8 cellular contexts compared by ENCODE assay signal in genomic region chr12:18158774-18159557, GRCh38.
DNase-seq lines count a peak whose midpoint lies in the region; ATAC-seq and TF ChIP-seq lines count a peak whose summit lies in the region.

No MANE protein-coding gene starts in this region.

- no peaks in the 10 kb centered on the region for H3K27me3 Mint-ChIP-seq in central memory CD8-positive, alpha-beta T cell
- H3K27me3 Mint-ChIP-seq in nephron (ENCODE audit: low read depth), result no peaks in the 10 kb centered on the region

- peak; percentile 32 to 59 (median 49) for TF ChIP-seq CTCF in nephron (IDR thresholded peaks at IDR 0.05; ENCODE audit: unreplicated experiment in 3 of 3)

- H3K9me3 Mint-ChIP-seq in central memory CD8-positive, alpha-beta T cell, result no peaks in the 10 kb centered on the region
- peaks cover 20% of the 10 kb centered on the region for H3K9me3 Mint-ChIP-seq in nephron

- peak; percentile 0 for DNase-seq in NK-92 treated with Interleukin-12 subunit alpha and Interleukin-12 subunit beta, amount 100 ng/mL, for 24 hours (lab: John Stamatoyannopoulos, UW)
- DNase-seq in NK-92 (lab: John Stamatoyannopoulos, UW; ENCODE audit: unreplicated experiment) (no peak), NCI-H1694 treated with DMSO at 0.1 percent for 48 hours (lab: John Stamatoyannopoulos, UW) (peak; percentile 31)
- no peak for DNase-seq in central memory CD8-positive, alpha-beta T cell (ENCODE audit: low spot score in 2 of 2)
- no peak for DNase-seq in activated CD8-positive, alpha-beta memory T cell treated with anti-CD3 and anti-CD28 coated beads, Interleukin-2, amount 50 U/mL, for 48 hours

- no peak overlapping the region for H3K4me3 Mint-ChIP-seq in central memory CD8-positive, alpha-beta T cell
- no peak overlapping the region for H3K4me3 Mint-ChIP-seq in nephron

- H3K27ac Mint-ChIP-seq in central memory CD8-positive, alpha-beta T cell (ENCODE audit: low read depth), result no peak overlapping the region
- H3K27ac Mint-ChIP-seq in nephron, result no peak overlapping the region

- ATAC-seq in GM19467 (IDR thresholded peaks at IDR 0.05; ENCODE audit: unreplicated experiment) (peak; percentile 53), GM19452 (IDR thresholded peaks at IDR 0.05; ENCODE audit: unreplicated experiment) (no peak)
- peak; percentile 40 for ATAC-seq in central memory CD8-positive, alpha-beta T cell (replicated peaks; ENCODE audit: extremely low read depth, poor library complexity, severe bottlenecking)

- no peaks in the 10 kb centered on the region for H3K4me1 Mint-ChIP-seq in central memory CD8-positive, alpha-beta T cell
- H3K4me1 Mint-ChIP-seq in nephron, result no peaks in the 10 kb centered on the region

- H3K36me3 Mint-ChIP-seq in central memory CD8-positive, alpha-beta T cell (ENCODE audit: insufficient read depth), result no peaks in the 10 kb centered on the region
- no peaks in the 10 kb centered on the region for H3K36me3 Mint-ChIP-seq in nephron (ENCODE audit: low read depth)

Comparison
In these comparisons a context has a peak if more than half of its experiments do, and no peak if none do; other contexts are left out.
1. DNase-seq: peak in NK-92 treated with Interleukin-12 subunit alpha and Interleukin-12 subunit beta, amount 100 ng/mL, for 24 hours (single experiment) and NCI-H1694 treated with DMSO at 0.1 percent for 48 hours (single experiment); none in NK-92 (single experiment), central memory CD8-positive, alpha-beta T cell (0 of 2) and activated CD8-positive, alpha-beta memory T cell treated with anti-CD3 and anti-CD28 coated beads, Interleukin-2, amount 50 U/mL, for 48 hours (single experiment).